Comparison of ENCODE assay signal across 8 cellular contexts in the genomic region with DNA sequence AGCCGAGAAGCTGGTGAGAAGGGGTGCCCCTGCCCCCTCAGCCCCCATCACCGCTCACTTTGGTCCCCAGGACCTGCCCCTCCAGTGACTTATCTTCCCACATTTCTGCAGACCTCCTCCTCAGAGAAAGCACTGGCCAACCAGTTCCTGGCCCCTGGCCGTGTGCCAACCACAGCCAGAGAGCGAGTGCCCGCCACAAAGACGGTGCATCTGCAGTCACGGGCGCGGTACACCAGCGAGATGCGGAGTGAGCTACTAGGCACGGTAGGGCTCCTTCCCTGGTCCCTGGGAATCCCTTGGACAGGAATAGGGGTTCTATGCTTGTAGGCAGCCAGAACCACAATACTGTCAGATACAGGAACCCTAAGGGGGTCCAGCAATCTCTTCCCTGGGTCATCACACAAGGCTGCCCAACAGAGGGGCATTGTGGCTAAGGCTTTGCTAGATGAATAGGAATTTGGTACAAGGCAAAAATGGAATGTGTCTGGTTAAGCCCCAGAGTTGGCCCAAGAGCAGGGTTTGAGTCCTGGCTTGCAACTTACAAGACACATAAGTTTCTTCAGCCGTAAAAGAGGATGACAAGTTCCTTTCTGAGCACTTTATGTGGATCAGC. TPM values are rescaled to one million over a fixed set of nuclear protein-coding genes. Genes with fewer than 3 reads are reported as not detected.
DNase-seq lines count a peak whose midpoint lies in the region; ATAC-seq and TF ChIP-seq lines count a peak whose summit lies in the region.

No MANE protein-coding gene starts in this region.

- H3K4me3 ChIP-seq in H7 (ENCODE audit: insufficient read depth, low read depth, low read length) (peak overlapping the region; percentile 62), SJSA1 (peak overlapping the region; percentile 69), fibroblast of lung (replicated peaks in 1 of 4; ENCODE audit: control extremely low read depth in 1 of 4, insufficient read depth in 1 of 4, low read depth in 3 of 4, low read length in 4 of 4) (peak overlapping the region; percentile 63 to 80 (median 67)), skeletal muscle satellite cell (ENCODE audit: low read length) (peak overlapping the region; percentile 95)

- H3K4me2 ChIP-seq in fibroblast of lung (ENCODE audit: extremely low read depth, insufficient read depth, low read length) (peak overlapping the region; percentile 58), skeletal muscle satellite cell (ENCODE audit: low read length) (peak overlapping the region; percentile 82)

- no peak overlapping the region for H3K27ac ChIP-seq in SJSA1
- H3K27ac ChIP-seq in fibroblast of lung (ENCODE audit: insufficient read depth, low read length): peak overlapping the region; percentile 36

- ATAC-seq in GM18511 (IDR thresholded peaks at IDR 0.05; ENCODE audit: unreplicated experiment): no peak

- H3K4me1 ChIP-seq in SJSA1 (replicated peaks) (peaks cover 23% of the 10 kb centered on the region), fibroblast of lung (ENCODE audit: control insufficient read depth, extremely low read depth, insufficient read depth, low read length) (peaks cover 8% of the 10 kb centered on the region), skeletal muscle satellite cell (ENCODE audit: control insufficient read depth, insufficient read depth, low read length) (peaks cover 25% of the 10 kb centered on the region)

- peaks cover 3% of the 10 kb centered on the region for H3K36me3 ChIP-seq in H7 (replicated peaks; ENCODE audit: control insufficient read depth, insufficient read depth, low read length)
- H3K36me3 ChIP-seq in SJSA1: peaks cover 46% of the 10 kb centered on the region
- peaks cover 20% of the 10 kb centered on the region for H3K36me3 ChIP-seq in fibroblast of lung (ENCODE audit: control insufficient read depth, insufficient read depth, low read length)
- peaks cover 33% of the 10 kb centered on the region for H3K36me3 ChIP-seq in skeletal muscle satellite cell (ENCODE audit: insufficient read depth, low read length)

- no peak overlapping the region for H2AFZ ChIP-seq in fibroblast of lung (ENCODE audit: low read length)

- no peaks in the 10 kb centered on the region for H3K9me3 ChIP-seq in SJSA1 (replicated peaks)
- H3K9me3 ChIP-seq in fibroblast of lung (ENCODE audit: control insufficient read depth, insufficient read depth, low read depth, low read length): no peaks in the 10 kb centered on the region
- H3K9me3 ChIP-seq in skeletal muscle satellite cell (replicated peaks; ENCODE audit: low read length): no peaks in the 10 kb centered on the region

- H4K20me1 ChIP-seq in fibroblast of lung (ENCODE audit: control insufficient read depth, extremely low read depth, insufficient read depth, low read length): no peaks in the 10 kb centered on the region

- DNase-seq in H7 (peak; percentile 28), SJSA1 (ENCODE audit: low read depth in 1 of 2, low spot score in 2 of 2) (no peak), fibroblast of lung (ENCODE audit: low read depth in 2 of 2) (no peak), hippocampal formation (lab: John Stamatoyannopoulos, UW) (no peak), GM19238 (ENCODE audit: insufficient read length, low spot score) (no peak), AML-193 (lab: John Stamatoyannopoulos, UW) (no peak)

- H3K79me2 ChIP-seq in fibroblast of lung (ENCODE audit: control insufficient read depth, insufficient read depth, low read length): no peaks in the 10 kb centered on the region

- H3K27me3 ChIP-seq in H7 (ENCODE audit: control insufficient read depth, insufficient read depth, low read length) (no peaks in the 10 kb centered on the region), SJSA1 (replicated peaks) (no peaks in the 10 kb centered on the region), fibroblast of lung (ENCODE audit: control insufficient read depth, insufficient read depth, low read length) (no peaks in the 10 kb centered on the region), skeletal muscle satellite cell (ENCODE audit: control insufficient read depth, insufficient read depth, low read length) (no peaks in the 10 kb centered on the region)

- TF ChIP-seq CTCF in fibroblast of lung (conservative IDR thresholded peaks at IDR 0.05 in 1 of 2, IDR thresholded peaks at IDR 0.05 in 1 of 2; ENCODE audit: low read depth in 1 of 2, low read length in 2 of 2): no peak

- no peak overlapping the region for H3K9ac ChIP-seq in fibroblast of lung (ENCODE audit: insufficient read depth, low read length)
- no peak overlapping the region for H3K9ac ChIP-seq in skeletal muscle satellite cell (ENCODE audit: low read depth, low read length)

RNA-seq across cellular contexts. Expression of gene USE1, which starts 1.0 kb away (rescaled TPM):
- 6.9 and 14.4 TPM in 2 replicates for total RNA-seq in H7 (2014; rRNA removed; shearing (Covaris generic))
- total RNA-seq in SJSA1 (2014; rRNA removed; shearing (Covaris generic)): 23.1 and 38.4 TPM in 2 replicates
- 23.8 and 26.5 TPM in 2 replicates for total RNA-seq in fibroblast of lung
- 25.8 and 27.1 TPM in 2 replicates for polyA plus RNA-seq in fibroblast of lung
- polyA plus RNA-seq in fibroblast of lung (2012): 33.5 and 33.7 TPM in 2 replicates
- polyA minus RNA-seq in fibroblast of lung (ENCODE audit: low replicate concordance): 10.8 and 17.7 TPM in 2 replicates
- 19.5 and 19.7 TPM in 2 replicates for total RNA-seq in skeletal muscle satellite cell (2012; rRNA removed)

RNA-seq across cellular contexts. Expression of gene OCEL1, which starts 9.9 kb away (rescaled TPM):
- total RNA-seq in H7 (2014; rRNA removed; shearing (Covaris generic)): 13.0 and 18.3 TPM in 2 replicates
- 10.6 TPM in 1 of 2 replicates, not detected in the other for total RNA-seq in SJSA1 (2014; rRNA removed; shearing (Covaris generic))
- 2.6 and 4.6 TPM in 2 replicates for total RNA-seq in fibroblast of lung
- 4.5 and 8.8 TPM in 2 replicates for polyA plus RNA-seq in fibroblast of lung
- 18.7 and 20.4 TPM in 2 replicates for polyA plus RNA-seq in fibroblast of lung (2012)
- 14.2 and 15.9 TPM in 2 replicates for polyA minus RNA-seq in fibroblast of lung (ENCODE audit: low replicate concordance)
- total RNA-seq in skeletal muscle satellite cell (2012; rRNA removed): 1.0 and 2.4 TPM in 2 replicates

RNA-seq across cellular contexts. Expression of gene NR2F6, which starts 29.6 kb away (rescaled TPM):
- 232 and 246 TPM in 2 replicates for total RNA-seq in H7 (2014; rRNA removed; shearing (Covaris generic))
- 55.1 and 64.8 TPM in 2 replicates for total RNA-seq in SJSA1 (2014; rRNA removed; shearing (Covaris generic))
- total RNA-seq in fibroblast of lung: 37.0 and 42.4 TPM in 2 replicates
- polyA plus RNA-seq in fibroblast of lung: 9.6 and 10.4 TPM in 2 replicates
- polyA plus RNA-seq in fibroblast of lung (2012): 18.4 and 27.7 TPM in 2 replicates
- 22.1 and 22.8 TPM in 2 replicates for polyA minus RNA-seq in fibroblast of lung (ENCODE audit: low replicate concordance)
- total RNA-seq in skeletal muscle satellite cell (2012; rRNA removed): 27.9 and 45.0 TPM in 2 replicates

RNA-seq across cellular contexts. Expression of gene USHBP1, which starts 48.4 kb away (rescaled TPM):
- 7.5 and 13.6 TPM in 2 replicates for total RNA-seq in H7 (2014; rRNA removed; shearing (Covaris generic))
- total RNA-seq in SJSA1 (2014; rRNA removed; shearing (Covaris generic)): not detected in 2 replicates
- total RNA-seq in fibroblast of lung: under 0.01 TPM in 1 of 2 replicates, not detected in the other
- polyA plus RNA-seq in fibroblast of lung: not detected in 2 replicates
- polyA plus RNA-seq in fibroblast of lung (2012): not detected in 2 replicates
- not detected in 2 replicates for polyA minus RNA-seq in fibroblast of lung (ENCODE audit: low replicate concordance)
- not detected in 2 replicates for total RNA-seq in skeletal muscle satellite cell (2012; rRNA removed)

RNA-seq across cellular contexts. Expression of gene BABAM1, which starts 51.1 kb away (rescaled TPM):
- total RNA-seq in H7 (2014; rRNA removed; shearing (Covaris generic)): 186 and 194 TPM in 2 replicates
- total RNA-seq in SJSA1 (2014; rRNA removed; shearing (Covaris generic)): 138 and 146 TPM in 2 replicates
- 74.3 and 79.4 TPM in 2 replicates for total RNA-seq in fibroblast of lung
- polyA plus RNA-seq in fibroblast of lung: 68.8 and 81.2 TPM in 2 replicates
- 80.0 and 94.8 TPM in 2 replicates for polyA plus RNA-seq in fibroblast of lung (2012)
- 47.8 and 87.1 TPM in 2 replicates for polyA minus RNA-seq in fibroblast of lung (ENCODE audit: low replicate concordance)
- 77.6 and 96.1 TPM in 2 replicates for total RNA-seq in skeletal muscle satellite cell (2012; rRNA removed)
